In genomic region chr3:48222616-48223513, GRCh38 we compare ENCODE assay signal across 8 cellular contexts. TPM values are rescaled to one million over a fixed set of nuclear protein-coding genes. Genes with fewer than 3 reads are reported as not detected.
DNase-seq lines count a peak whose midpoint lies in the region; ATAC-seq and TF ChIP-seq lines count a peak whose summit lies in the region.

TSS of gene CAMP (plus strand) at chr3:48223495. CDS start at chr3:48223512, 17 bp downstream.

- TF ChIP-seq CTCF in left lung (IDR thresholded peaks at IDR 0.05): no peak

- H4K20me1 ChIP-seq in BLaER1 treated with 17β-estradiol and CSF1 and Interleukin-3, amounts not matched to agents 10 nM and 100 nM: no peaks in the 10 kb centered on the region

- DNase-seq in GM19240 (ENCODE audit: insufficient read length, low spot score) (peak; percentile 45), HT-29 (ENCODE audit: low spot score) (peak; percentile 77), adipocyte (ENCODE audit: low read depth) (peak; percentile 78), left lung (peak; percentile 87 to 97), HuH-7.5 (ENCODE audit: low spot score) (no peak)
- no peak for DNase-seq in stimulated activated CD4-positive, alpha-beta T cell treated with anti-CD3 and anti-CD28 coated beads, Interleukin-2, amount 100 ng/mL, for 24 hours

- peak within 1 kb of the TSS in 10 of 11 experiments; percentile 33 to 84 (median 52); a peak in 19 of 22 replicates for H3K27ac ChIP-seq in BLaER1 treated with 17β-estradiol and CSF1 and Interleukin-3, amounts not matched to agents 10 nM and 100 nM
- peak within 1 kb of the TSS in 1 of 2 donors; percentile 84 for H3K27ac ChIP-seq in left lung

- peaks cover 16 to 75% (median 34%) of the 10 kb centered on the region in 10 experiments for H3K4me1 ChIP-seq in BLaER1 treated with 17β-estradiol and CSF1 and Interleukin-3, amounts not matched to agents 10 nM and 100 nM
- peaks cover 16% of the 10 kb centered on the region for H3K4me1 ChIP-seq in adipocyte (ENCODE audit: control insufficient read depth, insufficient read depth, low read length)
- peaks cover 0 to 63% of the 10 kb centered on the region in 2 donors for H3K4me1 ChIP-seq in left lung

- no peaks in the 10 kb centered on the region for H3K9me3 ChIP-seq in BLaER1 treated with 17β-estradiol and CSF1 and Interleukin-3, amounts not matched to agents 10 nM and 100 nM (replicated peaks in 1 of 11)
- no peaks in the 10 kb centered on the region for H3K9me3 ChIP-seq in adipocyte (ENCODE audit: control insufficient read depth, low read length)
- no peaks in the 10 kb centered on the region for H3K9me3 ChIP-seq in left lung

- peak within 1 kb of the TSS in 5 of 11 experiments; percentile 8 to 68 (median 52); a peak in 9 of 22 replicates for H3K9ac ChIP-seq in BLaER1 treated with 17β-estradiol and CSF1 and Interleukin-3, amounts not matched to agents 10 nM and 100 nM
- no peak within 1 kb of the TSS for H3K9ac ChIP-seq in adipocyte (ENCODE audit: low read length)

- intact Hi-C loops in left lung (cut with DNase I): no loop called here

- H3K4me2 ChIP-seq in BLaER1 treated with 17β-estradiol and CSF1 and Interleukin-3, amounts not matched to agents 10 nM and 100 nM: peak within 1 kb of the TSS; percentile 22 to 93 (median 81); a peak in 21 of 22 replicates

- ATAC-seq in left lung: peak; percentile 75
- no peak for ATAC-seq in GM21825 (IDR thresholded peaks at IDR 0.05; ENCODE audit: unreplicated experiment)

- H3K36me3 ChIP-seq in BLaER1 treated with 17β-estradiol and CSF1 and Interleukin-3, amounts not matched to agents 10 nM and 100 nM: no peaks in the 10 kb centered on the region
- H3K36me3 ChIP-seq in adipocyte (ENCODE audit: control insufficient read depth, insufficient read depth, low read length, severe bottlenecking): no peaks in the 10 kb centered on the region
- H3K36me3 ChIP-seq in left lung: no peaks in the 10 kb centered on the region

- no peaks in the 10 kb centered on the region for H3K27me3 ChIP-seq in BLaER1 treated with 17β-estradiol and CSF1 and Interleukin-3, amounts not matched to agents 10 nM and 100 nM
- H3K27me3 ChIP-seq in adipocyte (replicated peaks; ENCODE audit: control insufficient read depth, insufficient read depth, low read length): peaks cover 21% of the 10 kb centered on the region
- H3K27me3 ChIP-seq in left lung: no peaks in the 10 kb centered on the region

- H3K4me3 ChIP-seq in BLaER1 treated with 17β-estradiol and CSF1 and Interleukin-3, amounts not matched to agents 10 nM and 100 nM: peak within 1 kb of the TSS in 2 of 10 experiments; percentile 13 to 43; a peak in 2 of 20 replicates
- H3K4me3 ChIP-seq in adipocyte (ENCODE audit: low read length): no peak within 1 kb of the TSS
- no peak within 1 kb of the TSS for H3K4me3 ChIP-seq in left lung

RNA-seq across cellular contexts. Expression of gene CAMP, which starts in this region (rescaled TPM):
- total RNA-seq in HT-29 (2014; rRNA removed; shearing (Covaris generic)): not detected in 2 replicates
- total RNA-seq in left lung: 1 to 10 TPM in 1 of 2 donors, under 1 TPM in 1; 0.93 to 1.4 TPM

Comparison
In these comparisons a context has a peak if more than half of its experiments do, and no peak if none do; other contexts are left out.
1. Peak in DNase-seq in HT-29; RNA of the gene not detected or under 1 TPM.
2. DNase-seq: peak in GM19240 (single experiment), adipocyte (single experiment) and left lung (2 of 2); none in stimulated activated CD4-positive, alpha-beta T cell treated with anti-CD3 and anti-CD28 coated beads, Interleukin-2, amount 100 ng/mL, for 24 hours (0 of 2) and HuH-7.5 (single experiment).